22 cellular contexts compared by ENCODE assay signal in the genomic region with DNA sequence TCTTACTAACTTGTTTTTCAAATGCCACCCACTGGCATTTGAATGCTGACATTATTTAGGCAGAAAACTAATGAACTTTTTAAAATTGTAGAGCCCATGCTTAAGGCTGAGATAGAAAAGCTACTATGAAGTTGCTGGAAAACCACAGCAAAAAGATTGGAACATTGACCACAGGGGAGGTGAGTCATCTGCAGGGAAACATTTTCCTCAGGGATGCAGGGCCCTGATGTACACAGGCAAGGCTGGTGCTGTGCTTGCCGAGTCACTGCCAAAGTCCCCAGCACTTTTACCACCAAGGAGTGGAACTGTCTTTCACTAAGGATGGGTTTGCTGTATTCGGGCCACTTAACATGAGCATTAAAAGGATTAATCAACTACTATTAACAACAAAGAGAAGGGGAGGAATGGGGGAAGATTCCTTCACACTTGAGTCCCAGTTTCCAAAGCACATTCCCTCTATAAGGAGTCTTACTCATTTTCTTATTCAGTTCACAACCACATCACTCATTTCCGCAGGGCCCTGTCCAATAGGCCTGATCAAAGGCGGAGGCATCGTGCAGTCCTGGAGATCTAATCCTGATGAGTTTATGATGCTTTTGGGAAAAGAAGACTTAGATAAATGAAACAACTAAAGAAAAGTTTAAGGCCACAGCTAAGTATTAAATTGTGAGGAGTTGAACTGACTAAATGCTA.
DNase-seq lines count a peak whose midpoint lies in the region; ATAC-seq, FAIRE-seq and TF ChIP-seq lines count a peak whose summit lies in the region.
"Had no signal": no experiment of that assay in that cellular context is flagged by ENCODE, and none has a peak within 500 bp of the region (broad histone marks: within the 10 kb centered on the region; RNA-seq: fewer than 3 reads in every experiment).

No MANE protein-coding gene starts in this region.

- no peak overlapping the region for H2AFZ ChIP-seq in IMR-90 (replicated peaks; ENCODE audit: low read length, poor library complexity)

- H3K4me2 ChIP-seq in IMR-90 (ENCODE audit: low read depth, low read length) = no peak overlapping the region
- H3K4me2 ChIP-seq: SK-N-SH had no signal

- no peaks in the 10 kb centered on the region for H4K20me1 ChIP-seq in IMR-90 (ENCODE audit: insufficient read depth, low read length)

- no peak overlapping the region for H2BK15ac ChIP-seq in IMR-90 (ENCODE audit: low read depth, low read length)

- H3K18ac ChIP-seq in IMR-90 (ENCODE audit: low read depth, low read length) = no peak overlapping the region

- ATAC-seq in IMR-90 (ENCODE audit: low read depth) = no peak
- ATAC-seq: natural killer cell had no signal

- no peak overlapping the region for H3K27ac Mint-ChIP-seq in progenitor cell of endocrine pancreas
- H3K27ac Mint-ChIP-seq: natural killer cell had no signal

- H3K27ac ChIP-seq in IMR-90 (ENCODE audit: insufficient read depth, low read length) = no peak overlapping the region
- H3K27ac ChIP-seq: dorsolateral prefrontal cortex, HL-60, prostate gland, VCaP had no signal

- in situ Hi-C loops in IMR-90 (cut with MboI; ENCODE audit: low sequenced_read_pairs) = no loop called here

- POLR2A ChIA-PET in IMR-90 (lab: Charles Lee; ENCODE audit: unreplicated experiment) = no interaction called here

- H3K9me1 ChIP-seq in IMR-90 (ENCODE audit: insufficient read depth, low read length) = no peaks in the 10 kb centered on the region

- H3K4ac ChIP-seq in IMR-90 (ENCODE audit: low read depth, low read length) = no peak overlapping the region

- no TSS peak for BruUV-seq in IMR-90 (replicated peaks; lab: Mats Ljungman, UMichigan)

- CTCF ChIA-PET in IMR-90 (lab: Yijun Ruan, JAX) = no interaction called here

- H3K4me3 Mint-ChIP-seq in progenitor cell of endocrine pancreas (ENCODE audit: low read depth) = no peak overlapping the region
- H3K4me3 Mint-ChIP-seq: natural killer cell had no signal

- H3K4me1 Mint-ChIP-seq in progenitor cell of endocrine pancreas (ENCODE audit: low read depth) = no peaks in the 10 kb centered on the region
- H3K4me1 Mint-ChIP-seq: natural killer cell had no signal

- H2AK5ac ChIP-seq in IMR-90 (ENCODE audit: low read depth, low read length) = no peak overlapping the region

- H3K23ac ChIP-seq in IMR-90 (ENCODE audit: low read depth, low read length) = no peak overlapping the region

- no peak overlapping the region for H3K56ac ChIP-seq in IMR-90 (ENCODE audit: extremely low read depth, insufficient read depth, low read length)

- no peaks in the 10 kb centered on the region; the same call in 1 of the 2 replicates for H3K9me3 ChIP-seq in IMR-90 (ENCODE audit: control insufficient read depth, insufficient read depth, low read length)
- H3K9me3 ChIP-seq: prostate gland, SK-N-SH had no signal

- no peak for TF ChIP-seq CTCF in AG10803 (conservative IDR thresholded peaks at IDR 0.05; ENCODE audit: low read length)
- no peak for TF ChIP-seq CTCF in IMR-90 (conservative IDR thresholded peaks at IDR 0.05; ENCODE audit: low read depth, low read length)
- TF ChIP-seq CTCF in bronchial epithelial cell (IDR thresholded peaks at IDR 0.05; ENCODE audit: insufficient read depth, low read length, severe bottlenecking) = no peak
- TF ChIP-seq CTCF in progenitor cell of endocrine pancreas (IDR thresholded peaks at IDR 0.05; ENCODE audit: unreplicated experiment) = no peak

- DNase-seq in AG10803 (ENCODE audit: low read depth) (peak; percentile 24), IMR-90 (peak; percentile 36), bronchial epithelial cell (ENCODE audit: low read depth) (peak; percentile 24), iris pigment epithelial cell (ENCODE audit: low read depth) (peak; percentile 57), progenitor cell of endocrine pancreas (ENCODE audit: low spot score, unreplicated experiment) (no peak), NCI-H82 (lab: John Stamatoyannopoulos, UW) (no peak), NCI-H1694 (lab: John Stamatoyannopoulos, UW) (no peak), NCI-H146 (lab: John Stamatoyannopoulos, UW) (no peak)
- DNase-seq: activated effector memory CD4-positive, alpha-beta T cell treated with Interleukin-2 at 50 U/mL for 16 hours; aorta; COR-L47; dorsolateral prefrontal cortex; Kasumi-1; natural killer cell; NCI-H1436 treated with DMSO at 0.1 percent for 48 hours; NCI-H446; SK-N-SH; stimulated activated CD4-positive, alpha-beta T cell treated with anti-CD3 and anti-CD28 coated beads, Interleukin-12 subunit alpha, Interleukin-12 subunit beta, amount 100 ng/mL, for 4 hours; stimulated activated naive CD4-positive, alpha-beta T cell had no signal

- no peak overlapping the region for H2BK5ac ChIP-seq in IMR-90 (ENCODE audit: low read depth, low read length, poor library complexity, severe bottlenecking)

- no peak for FAIRE-seq in bronchial epithelial cell (lab: Jason Lieb, UNC)

- no peaks in the 10 kb centered on the region for H3K9me3 Mint-ChIP-seq in progenitor cell of endocrine pancreas (ENCODE audit: low read depth)

- no peak overlapping the region for H3K4me3 ChIP-seq in AG10803 (ENCODE audit: low read length)
- no peak overlapping the region for H3K4me3 ChIP-seq in IMR-90 (ENCODE audit: insufficient read depth, low read depth, low read length)
- no peak overlapping the region for H3K4me3 ChIP-seq in bronchial epithelial cell (ENCODE audit: low read depth, low read length)
- H3K4me3 ChIP-seq: dorsolateral prefrontal cortex, prostate gland had no signal

- no peak overlapping the region for H3K9ac ChIP-seq in IMR-90 (ENCODE audit: low read depth, low read length)
- H3K9ac ChIP-seq: SK-N-SH had no signal

- H2BK20ac ChIP-seq in IMR-90 (ENCODE audit: low read depth, low read length) = no peak overlapping the region

- H4K5ac ChIP-seq in IMR-90 (ENCODE audit: low read depth, low read length) = no peak overlapping the region

- no peak overlapping the region for H2BK120ac ChIP-seq in IMR-90 (ENCODE audit: low read depth, low read length)

- H3K27me3 Mint-ChIP-seq in progenitor cell of endocrine pancreas = peaks cover 8% of the 10 kb centered on the region

- H4K91ac ChIP-seq in IMR-90 (ENCODE audit: insufficient read depth, low read depth, low read length) = no peak overlapping the region

- intact Hi-C loops in IMR-90 (cut with micrococcal nuclease) = no loop called here

- TF ChIP-seq RAD21 in IMR-90 (IDR thresholded peaks at IDR 0.05; ENCODE audit: low read length) = no peak

- H3K27me3 ChIP-seq in IMR-90 (ENCODE audit: control insufficient read depth, insufficient read depth, low read length) (no peaks in the 10 kb centered on the region), bronchial epithelial cell (ENCODE audit: control insufficient read depth, insufficient read depth, low read length) (no peaks in the 10 kb centered on the region)

- no CpG with 5 or more reads among the region's 5 CpGs for WGBS in IMR-90 (ENCODE audit: extremely low coverage in 2 of 2, insufficient read length in 1 of 2), 2 experiments

- no peaks in the 10 kb centered on the region for H3K79me1 ChIP-seq in IMR-90 (ENCODE audit: low read depth in 1 of 2, low read length in 2 of 2)

- H3K4me1 ChIP-seq in IMR-90 (ENCODE audit: control insufficient read depth, insufficient read depth, low read length) = no peaks in the 10 kb centered on the region
- H3K4me1 ChIP-seq: prostate gland had no signal

- no peak overlapping the region for H4K8ac ChIP-seq in IMR-90 (ENCODE audit: low read depth in 2 of 2, low read length in 2 of 2)

- dilution Hi-C loops in IMR-90 (cut with HindIII; ENCODE audit: low sequenced_read_pairs, unreplicated experiment) = no loop called here

- H2AK9ac ChIP-seq in IMR-90 (replicated peaks; ENCODE audit: low read depth, low read length, poor library complexity) = no peak overlapping the region

- H3K36me3 ChIP-seq in IMR-90 (ENCODE audit: control insufficient read depth, insufficient read depth, low read length) = no peaks in the 10 kb centered on the region
- no peaks in the 10 kb centered on the region for H3K36me3 ChIP-seq in bronchial epithelial cell (ENCODE audit: control insufficient read depth, insufficient read depth, low read length)
- H3K36me3 ChIP-seq: prostate gland had no signal

- no peak for TF ChIP-seq POLR2A in IMR-90 (IDR thresholded peaks at IDR 0.05; ENCODE audit: low read depth, low read length)

- H3K14ac ChIP-seq in IMR-90 (replicated peaks; ENCODE audit: low read depth, low read length) = no peak overlapping the region

- no peaks in the 10 kb centered on the region for H3K36me3 Mint-ChIP-seq in progenitor cell of endocrine pancreas (ENCODE audit: insufficient read depth)
- H3K36me3 Mint-ChIP-seq: natural killer cell had no signal

TF ChIP-seq in IMR-90, 13 proteins besides CTCF, POLR2A, EP300 and RAD21:
- TF ChIP-seq CEBPB (IDR thresholded peaks at IDR 0.05; ENCODE audit: low read depth, low read length) (no peak), ELK1 (IDR thresholded peaks at IDR 0.05; ENCODE audit: borderline replicate concordance, low read depth, low read length) (no peak)
- TF ChIP-seq, protein P1, sequence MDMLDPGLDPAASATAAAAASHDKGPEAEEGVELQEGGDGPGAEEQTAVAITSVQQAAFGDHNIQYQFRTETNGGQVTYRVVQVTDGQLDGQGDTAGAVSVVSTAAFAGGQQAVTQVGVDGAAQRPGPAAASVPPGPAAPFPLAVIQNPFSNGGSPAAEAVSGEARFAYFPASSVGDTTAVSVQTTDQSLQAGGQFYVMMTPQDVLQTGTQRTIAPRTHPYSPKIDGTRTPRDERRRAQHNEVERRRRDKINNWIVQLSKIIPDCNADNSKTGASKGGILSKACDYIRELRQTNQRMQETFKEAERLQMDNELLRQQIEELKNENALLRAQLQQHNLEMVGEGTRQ (IDR thresholded peaks at IDR 0.05; ENCODE audit: low read depth, low read length) = no peak

Comparison
In these comparisons a context has a peak if more than half of its experiments do, and no peak if none do; other contexts are left out.
1. DNase-seq: peak in AG10803 (single experiment), IMR-90 (single experiment), bronchial epithelial cell (single experiment) and iris pigment epithelial cell (single experiment); none in progenitor cell of endocrine pancreas (single experiment), NCI-H82 (single experiment), NCI-H1694 (single experiment) and NCI-H146 (single experiment).